In genomic region chr6:13336553-13336952, GRCh38 we compare ENCODE assay signal across 8 cellular contexts. TPM values are rescaled to one million over a fixed set of nuclear protein-coding genes. Genes with fewer than 3 reads are reported as not detected.
DNase-seq lines count a peak whose midpoint lies in the region; ATAC-seq and TF ChIP-seq lines count a peak whose summit lies in the region.

No MANE protein-coding gene starts in this region.

- peak overlapping the region; percentile 3 for H3K27ac Mint-ChIP-seq in activated naive CD8-positive, alpha-beta T cell treated with anti-CD3 and anti-CD28 coated beads, Interleukin-2, amount 10 ng/mL, durations not matched to agents 7 days and 5 days
- no peak overlapping the region for H3K27ac Mint-ChIP-seq in progenitor cell of endocrine pancreas

- POLR2A ChIA-PET in activated naive CD8-positive, alpha-beta T cell treated with anti-CD3 and anti-CD28 coated beads, Interleukin-2, amount 10 ng/mL, durations not matched to agents 7 days and 5 days (lab: Charles Lee): interaction anchor here (0.6 to 1.4 kb wide), 2 partner anchors 238 to 247 kb away, joined by 5 to 10 read pairs; partner anchors contain the start of gene SIRT5

- H4K20me1 ChIP-seq in SU-DHL-6 (ENCODE audit: low read depth, low read length): no peaks in the 10 kb centered on the region

- H3K27me3 Mint-ChIP-seq in activated naive CD8-positive, alpha-beta T cell treated with anti-CD3 and anti-CD28 coated beads, Interleukin-2, amount 10 ng/mL, durations not matched to agents 7 days and 5 days: peaks cover 6% of the 10 kb centered on the region
- peaks cover 14% of the 10 kb centered on the region for H3K27me3 Mint-ChIP-seq in progenitor cell of endocrine pancreas

- TF ChIP-seq CTCF in GM12872 (IDR thresholded peaks at IDR 0.05; ENCODE audit: insufficient read depth, low read depth, low read length): peak; percentile 91
- TF ChIP-seq CTCF in SU-DHL-6 (IDR thresholded peaks at IDR 0.05; ENCODE audit: insufficient read depth, low read length, poor library complexity, severe bottlenecking): peak; percentile 98
- TF ChIP-seq CTCF in cardiac muscle cell (IDR thresholded peaks at IDR 0.05; ENCODE audit: low read depth, low read length): peak; percentile 87
- TF ChIP-seq CTCF in progenitor cell of endocrine pancreas (IDR thresholded peaks at IDR 0.05; ENCODE audit: unreplicated experiment): peak; percentile 87
- TF ChIP-seq CTCF in uterus (IDR thresholded peaks at IDR 0.05): peak; percentile 72 to 90 (median 88)

- H3K27ac ChIP-seq in SU-DHL-6 (ENCODE audit: low read depth, low read length) (no peak overlapping the region), cardiac muscle cell (no peak overlapping the region), uterus (no peak overlapping the region)

- no peaks in the 10 kb centered on the region for H3K9me3 Mint-ChIP-seq in activated naive CD8-positive, alpha-beta T cell treated with anti-CD3 and anti-CD28 coated beads, Interleukin-2, amount 10 ng/mL, durations not matched to agents 7 days and 5 days
- no peaks in the 10 kb centered on the region for H3K9me3 Mint-ChIP-seq in progenitor cell of endocrine pancreas (ENCODE audit: low read depth)

- H3K4me1 ChIP-seq in cardiac muscle cell (ENCODE audit: low read depth) (peaks cover 16% of the 10 kb centered on the region), uterus (no peaks in the 10 kb centered on the region)

- H3K36me3 ChIP-seq in SU-DHL-6 (ENCODE audit: low read length) (no peaks in the 10 kb centered on the region), cardiac muscle cell (no peaks in the 10 kb centered on the region), uterus (no peaks in the 10 kb centered on the region)

- intact Hi-C loops in uterus (cut with DNase I; ENCODE audit: low total_unique reads): no loop called here

- no peaks in the 10 kb centered on the region for H3K79me2 ChIP-seq in SU-DHL-6 (ENCODE audit: insufficient read depth, low read length)

- H2AFZ ChIP-seq in SU-DHL-6 (ENCODE audit: low read depth, low read length, severe bottlenecking): no peak overlapping the region

- peaks cover 2% of the 10 kb centered on the region for H3K36me3 Mint-ChIP-seq in activated naive CD8-positive, alpha-beta T cell treated with anti-CD3 and anti-CD28 coated beads, Interleukin-2, amount 10 ng/mL, durations not matched to agents 7 days and 5 days
- H3K36me3 Mint-ChIP-seq in progenitor cell of endocrine pancreas (ENCODE audit: insufficient read depth): no peaks in the 10 kb centered on the region

- H3K9me3 ChIP-seq in SU-DHL-6 (ENCODE audit: insufficient read depth, low read length) (0 out of 2 replicates have a peak, but pooled peaks cover 3% of the 10 kb centered on the region), cardiac muscle cell (ENCODE audit: low read depth) (no peaks in the 10 kb centered on the region), uterus (no peaks in the 10 kb centered on the region)

- ATAC-seq in activated naive CD8-positive, alpha-beta T cell treated with anti-CD3 and anti-CD28 coated beads, Interleukin-2, amount 10 ng/mL, durations not matched to agents 7 days and 5 days (ENCODE audit: low read depth): peak; percentile 63
- ATAC-seq in HG02588 (IDR thresholded peaks at IDR 0.05; ENCODE audit: unreplicated experiment): no peak

- TF ChIP-seq POLR2A in uterus (IDR thresholded peaks at IDR 0.05): no peak

- no peak overlapping the region for H3K4me3 ChIP-seq in SU-DHL-6 (ENCODE audit: insufficient read depth, low read length, poor library complexity, severe bottlenecking)
- H3K4me3 ChIP-seq in cardiac muscle cell: no peak overlapping the region
- H3K4me3 ChIP-seq in uterus: no peak overlapping the region

- H3K4me1 Mint-ChIP-seq in activated naive CD8-positive, alpha-beta T cell treated with anti-CD3 and anti-CD28 coated beads, Interleukin-2, amount 10 ng/mL, durations not matched to agents 7 days and 5 days: peaks cover 29% of the 10 kb centered on the region
- no peaks in the 10 kb centered on the region for H3K4me1 Mint-ChIP-seq in progenitor cell of endocrine pancreas (ENCODE audit: low read depth)

- H3K9ac ChIP-seq in SU-DHL-6 (ENCODE audit: low read length): no peak overlapping the region

- DNase-seq in NCI-H1417 (lab: John Stamatoyannopoulos, UW) (peak; percentile 74 to 89 (median 78)), cardiac muscle cell (ENCODE audit: low read depth in 1 of 2, low spot score in 1 of 2) (peak; percentile 76 to 95), progenitor cell of endocrine pancreas (ENCODE audit: low spot score, unreplicated experiment) (peak; percentile 72), uterus (peak; percentile 66 to 83)
- peak; percentile 81 for DNase-seq in activated naive CD8-positive, alpha-beta T cell treated with anti-CD3 and anti-CD28 coated beads, Interleukin-2, amount 10 ng/mL, durations not matched to agents 7 days and 5 days

- no peaks in the 10 kb centered on the region for H3F3A ChIP-seq in SU-DHL-6 (ENCODE audit: insufficient read depth)

- H3K4me3 Mint-ChIP-seq in activated naive CD8-positive, alpha-beta T cell treated with anti-CD3 and anti-CD28 coated beads, Interleukin-2, amount 10 ng/mL, durations not matched to agents 7 days and 5 days: no peak overlapping the region
- no peak overlapping the region for H3K4me3 Mint-ChIP-seq in progenitor cell of endocrine pancreas (ENCODE audit: low read depth)

- H3K4me2 ChIP-seq in SU-DHL-6 (ENCODE audit: low read depth, low read length, poor library complexity, severe bottlenecking): no peak overlapping the region

- H3K27me3 ChIP-seq in SU-DHL-6 (ENCODE audit: low read length) (no peaks in the 10 kb centered on the region), cardiac muscle cell (no peaks in the 10 kb centered on the region), uterus (no peaks in the 10 kb centered on the region)

- no peaks in the 10 kb centered on the region for H3K9me2 ChIP-seq in SU-DHL-6 (replicated peaks; ENCODE audit: insufficient read depth, low read length)

RNA-seq across cellular contexts. Expression of gene TBC1D7, which starts 8.2 kb away (rescaled TPM):
- 10 to 100 TPM; 19.0 to 23.5 TPM for total RNA-seq in activated naive CD8-positive, alpha-beta T cell treated with anti-CD3 and anti-CD28 coated beads, Interleukin-2, amount 10 ng/mL, durations not matched to agents 7 days and 5 days
- total RNA-seq in cardiac muscle cell (36.8 and 39.2 TPM in 2 replicates), progenitor cell of endocrine pancreas (34.3 and 34.7 TPM in 2 replicates), uterus (10 to 100 TPM in 2 of 4 donors, 1 to 10 TPM in 1, not detected in 1; 4.4 to 23.6 (median 12.5) TPM)
- polyA plus RNA-seq in cardiac muscle cell: 84.5 and 108 TPM in 2 replicates
